Comparison of ENCODE assay signal across 8 cellular contexts in genomic region chr20:47245166-47245565, GRCh38.
DNase-seq lines count a peak whose midpoint lies in the region; ATAC-seq, FAIRE-seq and TF ChIP-seq lines count a peak whose summit lies in the region.
"Not testable (repeated sequence)": the region's sequence is repeated elsewhere in the genome, so short reads cannot be mapped to it uniquely, and the experiment has no call there.

No MANE protein-coding gene starts in this region.

- not testable (repeated sequence) for H3K4me1 Mint-ChIP-seq in GM23338, neural progenitor cell

- not testable (repeated sequence) for FAIRE-seq in GM12878 (lab: Jason Lieb, UNC); HepG2 (lab: Jason Lieb, UNC)

- in situ Hi-C loops in GM12878 (cut with MboI); HepG2 (cut with HindIII; ENCODE audit: extremely low pct_ligation_motif_present, low pct_unique_long_range_greater_than_20kb): not testable (repeated sequence)

- not testable (repeated sequence) for H3K9me2 ChIP-seq in GM23338 (ENCODE audit: insufficient read depth)

- peak overlapping the region; percentile 74; the same call in 1 of the 2 replicates for H3K4me2 ChIP-seq in BLaER1
- not testable (repeated sequence) for H3K4me2 ChIP-seq in GM23338; GM12878 (ENCODE audit: control insufficient read depth, insufficient read depth); HepG2 (ENCODE audit: low read depth, low read length); neural progenitor cell

- not testable (repeated sequence) for H3K4me3 ChIP-seq in BLaER1; GM23338; HL-60 (replicated peaks; ENCODE audit: insufficient read depth, low read length); WERI-Rb-1 (ENCODE audit: low read depth, low read length); GM12878; HepG2 (replicated peaks in 1 of 3; ENCODE audit: insufficient read depth in 1 of 3, low read depth in 2 of 3, low read length in 3 of 3); neural progenitor cell

- peaks cover 100% of the 10 kb centered on the region for H3K36me3 ChIP-seq in BLaER1
- H3K36me3 ChIP-seq in GM23338 (ENCODE audit: insufficient read depth), result peaks cover 53% of the 10 kb centered on the region
- peaks cover 55% of the 10 kb centered on the region for H3K36me3 ChIP-seq in WERI-Rb-1
- peaks cover 38 to 60% of the 10 kb centered on the region in 2 experiments for H3K36me3 ChIP-seq in GM12878 (ENCODE audit: control insufficient read depth in 2 of 2, insufficient read depth in 2 of 2, low read length in 1 of 2)
- peaks cover 70 to 91% of the 10 kb centered on the region in 2 experiments for H3K36me3 ChIP-seq in HepG2 (replicated peaks in 1 of 2; ENCODE audit: control insufficient read depth in 1 of 2, insufficient read depth in 2 of 2, low read length in 2 of 2)
- H3K36me3 ChIP-seq in neural progenitor cell, result not testable (repeated sequence)

- not testable (repeated sequence) for DNase-seq in GM23338 (ENCODE audit: low spot score); HL-60 (ENCODE audit: low read depth in 1 of 2, low spot score in 1 of 2); RWPE1 (ENCODE audit: low spot score); GM12878 (ENCODE audit: low read depth, low spot score); HepG2 (ENCODE audit: low spot score); neural progenitor cell (ENCODE audit: low spot score)
- DNase-seq in WERI-Rb-1, result peak; percentile 78

- not testable (repeated sequence) for H2AFZ ChIP-seq in GM23338; GM12878 (ENCODE audit: control insufficient read depth, low read depth, low read length); HepG2 (ENCODE audit: low read length); neural progenitor cell (replicated peaks)

- TF ChIP-seq EP300 in GM12878 (IDR thresholded peaks at IDR 0.05; ENCODE audit: borderline replicate concordance in 1 of 2, control insufficient read depth in 1 of 2, low read depth in 2 of 2, low read length in 2 of 2); HepG2 (IDR thresholded peaks at IDR 0.05; ENCODE audit: low read depth in 2 of 2, low read length in 2 of 2); HepG2 (CRISPR knock-in tag; IDR thresholded peaks at IDR 0.05; ENCODE audit: borderline replicate concordance): not testable (repeated sequence)

- H3K9ac ChIP-seq in BLaER1; GM12878 (ENCODE audit: control insufficient read depth, insufficient read depth, low read length); HepG2 (ENCODE audit: insufficient read depth, low read depth, low read length); neural progenitor cell: not testable (repeated sequence)

- CTCF ChIA-PET in RWPE1 (lab: Yijun Ruan, JAX), result interaction anchor here (0.6 to 1.1 kb wide), 3 partner anchors 43 to 1533 kb away, joined by 3 to 6 read pairs (median 3); no protein-coding TSS in a partner anchor
- CTCF ChIA-PET in GM12878 (lab: Yijun Ruan, JAX), result interaction anchor here (1.0 to 1.5 kb wide), 4 partner anchors 28 to 139 kb away, joined by 3 to 5 read pairs (median 3); no protein-coding TSS in a partner anchor
- CTCF ChIA-PET in HepG2 (lab: Yijun Ruan, JAX; ENCODE audit: low intra/inter-chr PET ratio, low total read pairs), result not testable (repeated sequence)

- POLR2A ChIA-PET in RWPE1 (lab: Yijun Ruan, JAX; ENCODE audit: low non-redundant PET), result interaction anchor here (0.7 kb wide), 1 partner anchor 14 kb away, joined by 4 read pairs; no protein-coding TSS in a partner anchor
- POLR2A ChIA-PET in GM12878 (lab: Charles Lee); HepG2 (lab: Yijun Ruan, JAX): not testable (repeated sequence)

- 99% methylated on average over 11 of the region's 11 CpGs for WGBS in GM12878 (ENCODE audit: insufficient coverage, insufficient replicate concordance, low lambda C conversion rate, missing lambda C conversion rate)
- WGBS in HepG2 (ENCODE audit: low lambda C conversion rate), result 98% methylated on average over 11 of the region's 11 CpGs

- peaks cover 25% of the 10 kb centered on the region; the same call in 1 of the 2 replicates for H3F3A ChIP-seq in GM23338 (replicated peaks; ENCODE audit: low read depth)
- not testable (repeated sequence) for H3F3A ChIP-seq in neural progenitor cell (ENCODE audit: low read depth)

- not testable (repeated sequence) for H3K27me3 ChIP-seq in BLaER1; GM23338 (ENCODE audit: insufficient read depth); HL-60 (ENCODE audit: insufficient read depth, poor library complexity, severe bottlenecking); WERI-Rb-1 (ENCODE audit: insufficient read depth, low read depth, severe bottlenecking); GM12878 (replicated peaks in 1 of 2; ENCODE audit: control insufficient read depth in 2 of 2, insufficient read depth in 2 of 2, low read length in 1 of 2); HepG2 (ENCODE audit: control insufficient read depth in 1 of 2, insufficient read depth in 2 of 2, low read length in 2 of 2); neural progenitor cell

- H3K27ac Mint-ChIP-seq in GM23338, neural progenitor cell: not testable (repeated sequence)

- not testable (repeated sequence) for ATAC-seq in GM23338, GM12878, HepG2

- H3K4me1 ChIP-seq in BLaER1, result peaks cover 99% of the 10 kb centered on the region
- not testable (repeated sequence) for H3K4me1 ChIP-seq in GM23338 (ENCODE audit: insufficient read depth); GM12878 (ENCODE audit: control insufficient read depth, insufficient read depth, low read length); HepG2 (ENCODE audit: insufficient read depth, low read length); neural progenitor cell

- H3K79me2 ChIP-seq in GM23338 (replicated peaks; ENCODE audit: insufficient read depth) (peaks cover 79% of the 10 kb centered on the region), HepG2 (ENCODE audit: insufficient read depth, low read length) (peaks cover 26% of the 10 kb centered on the region), neural progenitor cell (ENCODE audit: low read depth) (peaks cover 76% of the 10 kb centered on the region)
- not testable (repeated sequence) for H3K79me2 ChIP-seq in GM12878 (ENCODE audit: control insufficient read depth, insufficient read depth, low read length)

- H3K9me3 Mint-ChIP-seq in GM23338, neural progenitor cell: not testable (repeated sequence)

- peak overlapping the region; percentile 69 for H3K27ac ChIP-seq in BLaER1
- peak overlapping the region; percentile 74; the same call in 1 of the 2 replicates for H3K27ac ChIP-seq in GM23338 (ENCODE audit: low read depth)
- peak overlapping the region; percentile 35 for H3K27ac ChIP-seq in HL-60 (replicated peaks)
- H3K27ac ChIP-seq in RWPE1, result peak overlapping the region; percentile 54
- H3K27ac ChIP-seq in WERI-Rb-1, result peak overlapping the region; percentile 87
- not testable (repeated sequence) for H3K27ac ChIP-seq in GM12878 (ENCODE audit: control insufficient read depth, insufficient read depth); HepG2 (ENCODE audit: extremely low read length, insufficient read depth, low read length)
- H3K27ac ChIP-seq in neural progenitor cell, result peak overlapping the region; percentile 11

- H3K36me3 Mint-ChIP-seq in GM23338 (ENCODE audit: low read depth) (peaks cover 87% of the 10 kb centered on the region), neural progenitor cell (peaks cover 40% of the 10 kb centered on the region)

- SMC1A ChIA-PET in GM12878 (lab: Charles Lee; ENCODE audit: uncharacterized antibody, unreplicated experiment), result interaction anchor here (1.0 to 1.3 kb wide), 2 partner anchors 13 to 28 kb away, joined by 3 read pairs; no protein-coding TSS in a partner anchor

- not testable (repeated sequence) for BruUV-seq in GM12878 (replicated peaks; lab: Mats Ljungman, UMichigan); HepG2 (replicated peaks; lab: Mats Ljungman, UMichigan)

- intact Hi-C loops in GM12878 (cut with micrococcal nuclease; ENCODE audit: unreplicated experiment); HepG2 (cut with micrococcal nuclease; ENCODE audit: unreplicated experiment): not testable (repeated sequence)

- RAD21 ChIA-PET in GM12878 (lab: Charles Lee; ENCODE audit: unreplicated experiment), result interaction anchor here (0.8 kb wide), 1 partner anchor 139 kb away, joined by 3 read pairs; no protein-coding TSS in a partner anchor

- H4K20me1 ChIP-seq in BLaER1 (peaks cover 100% of the 10 kb centered on the region), GM23338 (replicated peaks; ENCODE audit: insufficient read depth) (peaks cover 30% of the 10 kb centered on the region), HepG2 (ENCODE audit: insufficient read depth, low read length) (peaks cover 54% of the 10 kb centered on the region), neural progenitor cell (ENCODE audit: low read depth) (peaks cover 19% of the 10 kb centered on the region)
- not testable (repeated sequence) for H4K20me1 ChIP-seq in GM12878 (ENCODE audit: control insufficient read depth, insufficient read depth)

- TF ChIP-seq RAD21 in GM12878 (IDR thresholded peaks at IDR 0.05; ENCODE audit: insufficient read depth, low read depth, low read length); HepG2 (CRISPR knock-in tag; IDR thresholded peaks at IDR 0.05): not testable (repeated sequence)

- peaks cover 11% of the 10 kb centered on the region for H3K27me3 Mint-ChIP-seq in GM23338 (ENCODE audit: insufficient read depth, low read depth, poor library complexity)
- not testable (repeated sequence) for H3K27me3 Mint-ChIP-seq in neural progenitor cell (ENCODE audit: insufficient read depth, low read depth)

- not testable (repeated sequence) for H3K4me3 Mint-ChIP-seq in GM23338, neural progenitor cell

- H3K9me3 ChIP-seq in BLaER1; WERI-Rb-1 (ENCODE audit: severe bottlenecking); GM12878 (replicated peaks; ENCODE audit: control insufficient read depth, insufficient read depth, low read length); HepG2 (ENCODE audit: low read length); neural progenitor cell (ENCODE audit: low read depth): not testable (repeated sequence)

- not testable (repeated sequence) for TF ChIP-seq CTCF in GM23338 (conservative IDR thresholded peaks at IDR 0.05; ENCODE audit: low read depth in 2 of 2); HL-60 (IDR thresholded peaks at IDR 0.05; ENCODE audit: insufficient read depth, low read length); RWPE1 (conservative IDR thresholded peaks at IDR 0.05; ENCODE audit: low read depth); WERI-Rb-1 (IDR thresholded peaks at IDR 0.05; ENCODE audit: low read depth, low read length); GM12878 (IDR thresholded peaks at IDR 0.05 in 2 of 3, conservative IDR thresholded peaks at IDR 0.05 in 1 of 3; ENCODE audit: control insufficient read depth in 2 of 3, extremely low read depth in 1 of 3, insufficient read depth in 1 of 3, low read depth in 3 of 3, low read length in 3 of 3); HepG2 (CRISPR knock-in tag; IDR thresholded peaks at IDR 0.05); neural progenitor cell (IDR thresholded peaks at IDR 0.05)

- not testable (repeated sequence) for TF ChIP-seq POLR2A in GM12878 (IDR thresholded peaks at IDR 0.05; ENCODE audit: low read depth, low read length); HepG2 (IDR thresholded peaks at IDR 0.05; ENCODE audit: insufficient read depth in 1 of 2, low read depth in 2 of 2, low read length in 2 of 2)
